Comparison of ENCODE assay signal across 8 cellular contexts in the genomic region with DNA sequence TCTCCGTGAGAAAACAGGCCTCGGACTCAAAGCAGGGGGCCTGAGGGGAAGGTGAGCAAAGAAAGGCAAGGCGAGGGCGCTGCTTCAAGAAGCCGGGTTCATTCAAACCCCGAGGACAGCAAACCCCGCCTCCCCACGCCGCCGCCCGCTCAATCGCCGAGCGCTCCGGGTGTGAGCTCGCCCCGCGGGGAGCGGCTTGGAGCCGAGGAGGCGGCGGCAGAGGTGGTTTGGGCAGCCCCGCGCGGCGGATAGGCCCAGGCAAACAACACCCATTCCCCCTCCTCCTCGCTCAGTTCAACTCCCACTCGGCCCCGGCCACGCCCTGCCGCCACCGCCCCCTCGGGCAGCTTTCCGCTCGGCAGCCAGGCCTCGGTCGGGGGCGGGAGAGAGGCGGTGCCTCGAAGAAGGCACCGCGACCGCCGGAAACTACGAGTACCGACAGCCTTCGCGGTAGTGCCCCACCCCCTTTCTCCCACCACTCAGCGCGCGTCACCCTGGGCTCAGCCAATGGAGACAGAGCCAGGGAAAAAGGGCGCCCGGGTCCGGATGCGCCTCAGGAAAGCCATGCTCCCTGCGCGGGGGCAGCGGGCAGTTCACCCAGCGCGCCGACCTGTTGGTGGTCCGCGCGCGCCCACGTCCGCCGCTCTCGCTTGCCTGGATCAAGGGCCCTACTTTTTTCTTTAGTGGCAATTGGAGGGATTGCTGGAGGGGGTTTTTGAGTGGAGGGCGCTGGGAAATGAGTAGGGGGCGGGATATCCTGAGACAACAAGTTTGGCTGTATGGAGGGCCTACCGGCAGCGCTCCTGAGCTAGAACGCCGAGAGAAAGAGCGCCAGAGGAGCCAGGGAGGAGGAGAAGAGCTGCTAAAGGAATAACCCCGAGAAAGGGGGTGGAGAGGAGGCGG.
DNase-seq lines count a peak whose midpoint lies in the region; ATAC-seq and TF ChIP-seq lines count a peak whose summit lies in the region.

No MANE protein-coding gene starts in this region.

- H3K4me3 ChIP-seq in mucosa of rectum (ENCODE audit: low read length in 2 of 2): peak overlapping the region; percentile 91 to 95

- H3K36me3 ChIP-seq in mucosa of rectum (ENCODE audit: control insufficient read depth in 2 of 2, insufficient read depth in 2 of 2, low read length in 2 of 2): no peaks in the 10 kb centered on the region

- TF ChIP-seq RAD21 in Ishikawa (IDR thresholded peaks at IDR 0.05; ENCODE audit: low read depth): no peak; the same call in 1 of the 2 replicates

- no peaks in the 10 kb centered on the region for H3K9me3 ChIP-seq in mucosa of rectum (ENCODE audit: control insufficient read depth in 2 of 2, low read length in 2 of 2)

- ATAC-seq in GM21619 (IDR thresholded peaks at IDR 0.05; ENCODE audit: unreplicated experiment): peak; percentile 76

- H3K27ac ChIP-seq in mucosa of rectum (ENCODE audit: low read depth in 2 of 2, low read length in 2 of 2): peak overlapping the region; percentile 96 to 98

- peaks cover 11 to 15% of the 10 kb centered on the region in 2 donors for H3K4me1 ChIP-seq in mucosa of rectum (ENCODE audit: control insufficient read depth in 2 of 2, insufficient read depth in 2 of 2, low read length in 2 of 2)

- peak; percentile 87 for TF ChIP-seq POLR2A in erythroblast (IDR thresholded peaks at IDR 0.05; ENCODE audit: low read length)

- DNase-seq in DMS153 treated with DMSO at 0.1 percent for 48 hours (lab: John Stamatoyannopoulos, UW; ENCODE audit: unreplicated experiment): peak; percentile 100
- peak; percentile 54 for DNase-seq in OCI-M2 (lab: John Stamatoyannopoulos, UW; ENCODE audit: unreplicated experiment)
- peak; percentile 99 for DNase-seq in activated T-cell treated with anti-CD3 and anti-CD28 coated beads, Interleukin-2, amount 50 U/mL, for 1 hour
- peak; percentile 99 to 100 for DNase-seq in erythroblast (lab: John Stamatoyannopoulos, UW)
- peak; percentile 97 to 99 for DNase-seq in stimulated activated CD8-positive, alpha-beta memory T cell treated with anti-CD3 and anti-CD28 coated beads, Interleukin-4, amount 100 ng/mL, for 4 hours (ENCODE audit: low read depth in 2 of 2, low spot score in 1 of 2)

- 0 out of 2 replicates have a peak, but pooled peaks have one; percentile 8 for TF ChIP-seq EP300 in Ishikawa (IDR thresholded peaks at IDR 0.05; ENCODE audit: borderline replicate concordance)

- no peaks in the 10 kb centered on the region for H3K27me3 ChIP-seq in mucosa of rectum (ENCODE audit: control insufficient read depth in 2 of 2, insufficient read depth in 2 of 2, low read length in 2 of 2)

- H3K9ac ChIP-seq in mucosa of rectum (ENCODE audit: low read depth in 1 of 2, low read length in 2 of 2): peak overlapping the region; percentile 87 to 92

TF ChIP-seq in Ishikawa, 13 proteins besides CTCF, POLR2A, EP300 and RAD21:
- TF ChIP-seq YY1 (IDR thresholded peaks at IDR 0.05; ENCODE audit: low read depth): peak; percentile 71
- TF ChIP-seq, protein P1, sequence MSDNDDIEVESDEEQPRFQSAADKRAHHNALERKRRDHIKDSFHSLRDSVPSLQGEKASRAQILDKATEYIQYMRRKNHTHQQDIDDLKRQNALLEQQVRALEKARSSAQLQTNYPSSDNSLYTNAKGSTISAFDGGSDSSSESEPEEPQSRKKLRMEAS (IDR thresholded peaks at IDR 0.05): peak; percentile 89
- peak; percentile 70 for TF ChIP-seq CREB1 (IDR thresholded peaks at IDR 0.05; ENCODE audit: low read depth)
- TF ChIP-seq TEAD4 (IDR thresholded peaks at IDR 0.05): no peak
- TF ChIP-seq TCF12 (IDR thresholded peaks at IDR 0.05; ENCODE audit: low read depth): no peak
- peak; percentile 75 for TF ChIP-seq TAF1 (IDR thresholded peaks at IDR 0.05; ENCODE audit: low read depth)
- TF ChIP-seq EGR1 (IDR thresholded peaks at IDR 0.05): peak; percentile 43; the same call in 1 of the 2 replicates

Comparison
In these comparisons a context has a peak if more than half of its experiments do, and no peak if none do; other contexts are left out.
1. Peak in every context shown above with its lines: DNase-seq, ATAC-seq, H3K4me3 ChIP-seq and H3K27ac ChIP-seq.